ENCODE assay signal across 8 cellular contexts in the genomic region with DNA sequence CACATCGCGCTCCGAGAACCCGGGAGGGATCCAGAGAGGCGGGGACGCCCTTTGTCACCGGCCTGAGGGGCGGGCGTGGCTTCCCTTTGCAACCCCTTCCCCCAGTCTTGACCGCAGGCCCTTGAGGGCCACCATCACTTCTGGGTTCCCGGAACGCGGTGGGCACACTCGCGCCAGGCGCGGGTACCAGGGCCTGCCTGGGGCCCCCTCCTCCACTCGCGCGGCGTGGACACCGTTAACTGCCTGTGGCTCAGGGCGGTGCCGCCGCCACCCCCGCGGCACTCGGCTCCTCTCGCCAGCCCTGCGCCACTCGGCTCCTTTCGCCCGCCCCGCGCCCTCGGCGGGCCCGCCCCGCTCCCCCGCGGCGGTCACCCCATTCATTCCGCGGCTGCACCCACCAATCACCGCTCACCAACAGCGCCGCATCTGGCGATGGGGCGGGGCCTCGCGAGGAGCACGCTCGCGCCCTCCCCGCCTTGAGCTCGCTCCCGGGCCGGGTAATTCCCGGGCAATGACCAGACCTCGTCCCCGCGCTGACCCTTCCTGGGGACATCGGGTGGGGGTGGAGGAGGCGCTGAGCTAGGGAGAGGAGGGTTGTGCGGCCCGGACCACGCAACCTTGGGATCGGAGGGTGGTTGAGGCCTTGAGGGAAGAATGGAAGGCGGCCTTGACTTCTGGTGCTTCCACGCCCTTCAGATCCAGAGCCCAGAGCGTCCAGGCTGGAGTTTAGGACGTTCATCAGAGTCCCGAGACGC. TPM values are rescaled to one million over a fixed set of nuclear protein-coding genes. Genes with fewer than 3 reads are reported as not detected.
A peak's percentile ranks its signal among the peaks of the same experiment; 100 is the strongest.
DNase-seq lines count a peak whose midpoint lies in the region; ATAC-seq, FAIRE-seq and TF ChIP-seq lines count a peak whose summit lies in the region.

No MANE protein-coding gene starts in this region.

- H3K27me3 ChIP-seq in NT2/D1 (ENCODE audit: insufficient read depth, insufficient read length) = peaks cover 9% of the 10 kb centered on the region

- peak; percentile 96 for ATAC-seq in GM21381 (IDR thresholded peaks at IDR 0.05; ENCODE audit: unreplicated experiment)

- H3K27ac Mint-ChIP-seq in Calu3 (ENCODE audit: unreplicated experiment) (peak overlapping the region; percentile 47), endothelial cell (ENCODE audit: unreplicated experiment) (peak overlapping the region; percentile 96)

- peaks cover 13% of the 10 kb centered on the region; the same call in 1 of the 2 replicates for H3K9me3 ChIP-seq in NT2/D1 (ENCODE audit: insufficient read depth, low read length)

- H3K4me1 ChIP-seq in NT2/D1 (ENCODE audit: insufficient read depth, insufficient read length) = no peaks in the 10 kb centered on the region

- FAIRE-seq in HTR-8/SVneo (lab: Jason Lieb, UNC) = peak; percentile 95

- no peak for TF ChIP-seq CTCF in Calu3 (IDR thresholded peaks at IDR 0.05; ENCODE audit: unreplicated experiment)
- no peak for TF ChIP-seq CTCF in endothelial cell (IDR thresholded peaks at IDR 0.05; ENCODE audit: unreplicated experiment)

- peak overlapping the region; percentile 74 for H3K4me3 Mint-ChIP-seq in Calu3 (ENCODE audit: low read depth, unreplicated experiment)
- peak overlapping the region; percentile 93 for H3K4me3 Mint-ChIP-seq in endothelial cell (ENCODE audit: unreplicated experiment)

- intact Hi-C loops in Calu3 (cut with micrococcal nuclease; ENCODE audit: unreplicated experiment) = no loop called here

- BruUV-seq in Calu3 (replicated peaks; lab: Mats Ljungman, UMichigan) = no TSS peak

- peaks cover 2% of the 10 kb centered on the region for H3K27me3 Mint-ChIP-seq in Calu3 (ENCODE audit: unreplicated experiment)
- peaks cover 11% of the 10 kb centered on the region for H3K27me3 Mint-ChIP-seq in endothelial cell (ENCODE audit: unreplicated experiment)

- H3K9ac ChIP-seq in NT2/D1 (ENCODE audit: insufficient read length, low read depth) = peak overlapping the region; percentile 90

- CTCF ChIA-PET in Calu3 (lab: Charles Lee) = interaction anchor here (0.5 to 1.0 kb wide), 6 partner anchors 11 to 367 kb away, joined by 3 to 7 read pairs (median 5); no protein-coding TSS in a partner anchor

- H3K36me3 Mint-ChIP-seq in Calu3 (ENCODE audit: insufficient read depth, unreplicated experiment) (peaks cover 7% of the 10 kb centered on the region), endothelial cell (ENCODE audit: low read depth, unreplicated experiment) (no peaks in the 10 kb centered on the region)

- H3K36me3 ChIP-seq in NT2/D1 (ENCODE audit: insufficient read depth, insufficient read length, low read length) = no peaks in the 10 kb centered on the region

- peak overlapping the region; percentile 53 for H3K4me3 ChIP-seq in NT2/D1 (ENCODE audit: insufficient read length, low read depth)

- peaks cover 38% of the 10 kb centered on the region for H3K4me1 Mint-ChIP-seq in Calu3 (ENCODE audit: low read depth, unreplicated experiment)
- H3K4me1 Mint-ChIP-seq in endothelial cell (ENCODE audit: unreplicated experiment) = peaks cover 23% of the 10 kb centered on the region

- DNase-seq in Calu3 (peak; percentile 96), HTR-8/SVneo (ENCODE audit: insufficient read length, low spot score) (peak; percentile 94), NT2/D1 (ENCODE audit: low read depth, low spot score) (peak; percentile 81), activated T-cell treated with anti-CD3 and anti-CD28 coated beads for 1 hour (ENCODE audit: low read depth) (peak; percentile 79), endothelial cell (ENCODE audit: low spot score) (peak; percentile 96), midbrain (lab: John Stamatoyannopoulos, UW) (peak; percentile 97)
- DNase-seq in stimulated activated CD8-positive, alpha-beta memory T cell treated with anti-CD3 and anti-CD28 coated beads, Interleukin-15, amount 100 ng/mL, for 4 hours (ENCODE audit: low read depth in 2 of 2) = peak; percentile 78 to 86

- H3K9me3 Mint-ChIP-seq in Calu3 (ENCODE audit: low read depth, unreplicated experiment) (no peaks in the 10 kb centered on the region), endothelial cell (ENCODE audit: unreplicated experiment) (no peaks in the 10 kb centered on the region)

RNA-seq across cellular contexts. Expression of a gene that starts 10.5 kb away (rescaled TPM):
- total RNA-seq in Calu3 (2022) = 95.7 and 114 TPM in 2 replicates
- total RNA-seq in endothelial cell (ENCODE audit: unreplicated experiment) = 163 TPM

Comparison
In these comparisons a context has a peak if more than half of its experiments do, and no peak if none do; other contexts are left out.
1. Peak in every context shown above with its lines: DNase-seq, ATAC-seq and H3K4me3 ChIP-seq.